ENCODE assay signal across 22 cellular contexts in genomic region chr6:15426395-15426794, GRCh38.
DNase-seq lines count a peak whose midpoint lies in the region; ATAC-seq and TF ChIP-seq lines count a peak whose summit lies in the region.
"Had no signal": no experiment of that assay in that cellular context is flagged by ENCODE, and none has a peak within 500 bp of the region (broad histone marks: within the 10 kb centered on the region; RNA-seq: fewer than 3 reads in every experiment).

No MANE protein-coding gene starts in this region.

- no peak overlapping the region for H3K27ac ChIP-seq in OCI-LY7 (ENCODE audit: low read depth, low read length, poor library complexity, severe bottlenecking)
- H3K27ac ChIP-seq: colonic mucosa, lower lobe of right lung, SJSA1 had no signal

- no peak for ATAC-seq in activated naive CD8-positive, alpha-beta T cell treated with anti-CD3 and anti-CD28 coated beads, Interleukin-2, amount 10 ng/mL, durations not matched to agents 7 days and 5 days (ENCODE audit: low read depth)
- ATAC-seq in activated naive CD8-positive, alpha-beta T cell treated with anti-CD3 and anti-CD28 coated beads, Interleukin-2, amount 50 U/mL, for 24 hours, result no peak
- ATAC-seq in stimulated activated naive B cell treated with anti-CD40 and anti-IgM and Interleukin-4, amounts not matched to agents 10 μg/mL and 1 μg/mL and 100 μg/mL, for 72 hours (replicated peaks), result no peak
- ATAC-seq: T-cell had no signal

- POLR2A ChIA-PET in activated naive CD8-positive, alpha-beta T cell treated with anti-CD3 and anti-CD28 coated beads, Interleukin-2, amount 10 ng/mL, durations not matched to agents 7 days and 5 days (lab: Charles Lee), result no interaction called here
- POLR2A ChIA-PET in OCI-LY7 (lab: Charles Lee), result interaction anchor here (1.1 kb wide), 1 partner anchor 8 kb away, joined by 3 read pairs; no protein-coding TSS in a partner anchor

- H3K36me3 Mint-ChIP-seq in activated naive CD8-positive, alpha-beta T cell treated with anti-CD3 and anti-CD28 coated beads, Interleukin-2, amount 10 ng/mL, durations not matched to agents 7 days and 5 days, result peaks cover 33% of the 10 kb centered on the region
- peaks cover 46% of the 10 kb centered on the region for H3K36me3 Mint-ChIP-seq in activated naive CD8-positive, alpha-beta T cell treated with anti-CD3 and anti-CD28 coated beads, Interleukin-2, amount 50 U/mL, for 24 hours (ENCODE audit: low read depth)
- H3K36me3 Mint-ChIP-seq in stimulated activated naive B cell treated with anti-CD40 and anti-IgM and Interleukin-4, amounts not matched to agents 10 μg/mL and 1 μg/mL and 100 μg/mL, for 72 hours, result peaks cover 19 to 32% of the 10 kb centered on the region in 2 donors

- CTCF ChIA-PET in OCI-LY7 (lab: Charles Lee; ENCODE audit: unreplicated experiment), result no interaction called here

- no peak overlapping the region for H2AFZ ChIP-seq in OCI-LY7 (ENCODE audit: low read length)

- peak overlapping the region; percentile 40 for H3K27ac Mint-ChIP-seq in activated naive CD8-positive, alpha-beta T cell treated with anti-CD3 and anti-CD28 coated beads, Interleukin-2, amount 10 ng/mL, durations not matched to agents 7 days and 5 days
- no peak overlapping the region for H3K27ac Mint-ChIP-seq in activated naive CD8-positive, alpha-beta T cell treated with anti-CD3 and anti-CD28 coated beads, Interleukin-2, amount 50 U/mL, for 24 hours
- H3K27ac Mint-ChIP-seq in stimulated activated naive B cell treated with anti-CD40 and anti-IgM and Interleukin-4, amounts not matched to agents 10 μg/mL and 1 μg/mL and 100 μg/mL, for 72 hours, result no peak overlapping the region

- intact Hi-C loops in OCI-LY7 (cut with micrococcal nuclease; ENCODE audit: unreplicated experiment), result no loop called here

- no peaks in the 10 kb centered on the region for H3K36me3 ChIP-seq in OCI-LY7 (ENCODE audit: insufficient read depth, low read length)
- H3K36me3 ChIP-seq: colonic mucosa, lower lobe of right lung, SJSA1 had no signal

- H3K9me2 ChIP-seq in OCI-LY7 (ENCODE audit: insufficient read depth, low read length), result no peaks in the 10 kb centered on the region

- H3K27me3 Mint-ChIP-seq in activated naive CD8-positive, alpha-beta T cell treated with anti-CD3 and anti-CD28 coated beads, Interleukin-2, amount 10 ng/mL, durations not matched to agents 7 days and 5 days, result no peaks in the 10 kb centered on the region
- no peaks in the 10 kb centered on the region for H3K27me3 Mint-ChIP-seq in activated naive CD8-positive, alpha-beta T cell treated with anti-CD3 and anti-CD28 coated beads, Interleukin-2, amount 50 U/mL, for 24 hours
- no peaks in the 10 kb centered on the region for H3K27me3 Mint-ChIP-seq in stimulated activated naive B cell treated with anti-CD40 and anti-IgM and Interleukin-4, amounts not matched to agents 10 μg/mL and 1 μg/mL and 100 μg/mL, for 72 hours
- H3K27me3 Mint-ChIP-seq: T-cell had no signal

- no peaks in the 10 kb centered on the region for H3K9me3 Mint-ChIP-seq in activated naive CD8-positive, alpha-beta T cell treated with anti-CD3 and anti-CD28 coated beads, Interleukin-2, amount 10 ng/mL, durations not matched to agents 7 days and 5 days
- no peaks in the 10 kb centered on the region for H3K9me3 Mint-ChIP-seq in activated naive CD8-positive, alpha-beta T cell treated with anti-CD3 and anti-CD28 coated beads, Interleukin-2, amount 50 U/mL, for 24 hours
- peaks cover 0 to 2% of the 10 kb centered on the region in 2 donors for H3K9me3 Mint-ChIP-seq in stimulated activated naive B cell treated with anti-CD40 and anti-IgM and Interleukin-4, amounts not matched to agents 10 μg/mL and 1 μg/mL and 100 μg/mL, for 72 hours
- H3K9me3 Mint-ChIP-seq: T-cell had no signal

- no peak for DNase-seq in activated naive CD8-positive, alpha-beta T cell treated with anti-CD3 and anti-CD28 coated beads, Interleukin-2, amount 10 ng/mL, durations not matched to agents 7 days and 5 days
- DNase-seq in activated naive CD8-positive, alpha-beta T cell treated with anti-CD3 and anti-CD28 coated beads, Interleukin-2, amount 50 U/mL, for 24 hours, result no peak
- peak; percentile 76 for DNase-seq in LNCaP clone FGC (ENCODE audit: low read depth)
- peak; percentile 40 for DNase-seq in islet precursor cell
- no peak for DNase-seq in stimulated activated naive B cell treated with anti-CD40 and anti-IgM and Interleukin-4, amounts not matched to agents 10 μg/mL and 1 μg/mL and 100 μg/mL, for 72 hours
- DNase-seq in activated CD8-positive, alpha-beta memory T cell treated with anti-CD3 and anti-CD28 coated beads for 24 hours, result no peak
- no peak for DNase-seq in NAMALWA (ENCODE audit: low spot score)
- no peak for DNase-seq in OCI-LY7 (ENCODE audit: low spot score)
- DNase-seq: activated CD4-positive, CD25-positive, alpha-beta regulatory T cell treated with anti-CD3 and anti-CD28 coated beads, Interleukin-2, amount 50 U/mL, for 72 hours; activated naive CD4-positive, alpha-beta T cell; activated T-cell treated with anti-CD3 and anti-CD28 coated beads, Interleukin-2, amount 50 U/mL, for 48 hours; colonic mucosa; DMS 273 treated with DMSO at 0.1 percent for 48 hours; GDM1; IMR-90; NCI-H2107; NCI-H524 treated with DMSO at 0.1 percent for 48 hours; nucleus accumbens; substantia nigra; T-cell had no signal

- no peaks in the 10 kb centered on the region for H4K20me1 ChIP-seq in OCI-LY7 (ENCODE audit: insufficient read depth, low read length)

- H3K4me3 ChIP-seq in LNCaP clone FGC (ENCODE audit: low read depth, low read length), result no peak overlapping the region
- H3K4me3 ChIP-seq in OCI-LY7 (ENCODE audit: low read depth, low read length, poor library complexity, severe bottlenecking), result no peak overlapping the region
- H3K4me3 ChIP-seq: colonic mucosa, lower lobe of right lung, SJSA1 had no signal

- no peaks in the 10 kb centered on the region for H3K79me2 ChIP-seq in OCI-LY7 (ENCODE audit: insufficient read depth, low read depth, low read length)

- no peak overlapping the region for H3K4me2 ChIP-seq in OCI-LY7 (ENCODE audit: low read length)

- H3K4me1 ChIP-seq in OCI-LY7 (ENCODE audit: insufficient read depth, low read length, poor library complexity, severe bottlenecking), result peaks cover 9% of the 10 kb centered on the region
- H3K4me1 ChIP-seq: colonic mucosa had no signal

- H3K9me3 ChIP-seq in OCI-LY7 (ENCODE audit: low read length), result no peaks in the 10 kb centered on the region
- H3K9me3 ChIP-seq: colonic mucosa, lower lobe of right lung, SJSA1 had no signal

- peaks cover 70% of the 10 kb centered on the region for H3K4me1 Mint-ChIP-seq in activated naive CD8-positive, alpha-beta T cell treated with anti-CD3 and anti-CD28 coated beads, Interleukin-2, amount 10 ng/mL, durations not matched to agents 7 days and 5 days
- H3K4me1 Mint-ChIP-seq in activated naive CD8-positive, alpha-beta T cell treated with anti-CD3 and anti-CD28 coated beads, Interleukin-2, amount 50 U/mL, for 24 hours, result peaks cover 85% of the 10 kb centered on the region
- H3K4me1 Mint-ChIP-seq in stimulated activated naive B cell treated with anti-CD40 and anti-IgM and Interleukin-4, amounts not matched to agents 10 μg/mL and 1 μg/mL and 100 μg/mL, for 72 hours, result peaks cover 63 to 90% of the 10 kb centered on the region in 2 donors

- no peak overlapping the region for H3K4me3 Mint-ChIP-seq in activated naive CD8-positive, alpha-beta T cell treated with anti-CD3 and anti-CD28 coated beads, Interleukin-2, amount 10 ng/mL, durations not matched to agents 7 days and 5 days
- H3K4me3 Mint-ChIP-seq in activated naive CD8-positive, alpha-beta T cell treated with anti-CD3 and anti-CD28 coated beads, Interleukin-2, amount 50 U/mL, for 24 hours, result no peak overlapping the region
- H3K4me3 Mint-ChIP-seq in stimulated activated naive B cell treated with anti-CD40 and anti-IgM and Interleukin-4, amounts not matched to agents 10 μg/mL and 1 μg/mL and 100 μg/mL, for 72 hours, result no peak overlapping the region

- TF ChIP-seq CTCF in LNCaP clone FGC (IDR thresholded peaks at IDR 0.05; ENCODE audit: control insufficient read depth, extremely low read depth, insufficient read depth), result no peak
- TF ChIP-seq CTCF in OCI-LY7 (conservative IDR thresholded peaks at IDR 0.05; ENCODE audit: low read length), result no peak

- BruUV-seq in OCI-LY7 (replicated peaks; lab: Mats Ljungman, UMichigan), result no TSS peak

Comparison
In these comparisons a context has a peak if more than half of its experiments do, and no peak if none do; other contexts are left out.
1. DNase-seq: peak in LNCaP clone FGC (single experiment) and islet precursor cell (single experiment); none in activated naive CD8-positive, alpha-beta T cell treated with anti-CD3 and anti-CD28 coated beads, Interleukin-2, amount 10 ng/mL, durations not matched to agents 7 days and 5 days (single experiment), activated naive CD8-positive, alpha-beta T cell treated with anti-CD3 and anti-CD28 coated beads, Interleukin-2, amount 50 U/mL, for 24 hours (single experiment), stimulated activated naive B cell treated with anti-CD40 and anti-IgM and Interleukin-4, amounts not matched to agents 10 μg/mL and 1 μg/mL and 100 μg/mL, for 72 hours (single experiment), activated CD8-positive, alpha-beta memory T cell treated with anti-CD3 and anti-CD28 coated beads for 24 hours (single experiment), NAMALWA (single experiment) and OCI-LY7 (single experiment).